In the genomic region with DNA sequence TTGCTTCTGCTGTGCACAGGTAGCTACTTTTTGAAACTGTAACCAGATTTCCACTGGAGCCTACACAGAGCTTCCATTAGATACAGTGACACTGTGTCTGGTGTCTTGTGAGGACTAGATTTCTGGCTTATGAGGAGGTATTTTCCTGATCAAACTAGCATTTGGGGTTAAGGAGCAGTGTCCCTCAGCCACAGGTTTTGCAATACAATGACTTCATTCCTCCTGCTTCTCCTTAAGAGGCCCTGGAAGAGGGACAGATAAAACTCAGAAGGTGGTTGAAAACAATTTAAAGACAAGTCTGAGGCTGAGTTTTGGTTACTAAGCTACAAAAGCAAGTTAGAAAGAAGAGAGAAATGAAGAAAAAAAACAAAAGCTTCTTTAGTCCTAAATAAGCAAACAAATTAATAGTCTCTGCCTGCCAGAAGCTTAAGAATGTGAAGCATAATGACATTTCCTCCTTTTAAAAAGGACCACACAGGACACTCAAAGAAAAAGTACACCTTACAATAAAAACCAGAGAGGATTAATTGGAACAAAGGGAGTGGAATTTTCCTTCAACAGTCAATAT, we compare ENCODE assay signal across 14 cellular contexts. TPM values are rescaled to one million over a fixed set of nuclear protein-coding genes. Genes with fewer than 3 reads are reported as not detected.
DNase-seq lines count a peak whose midpoint lies in the region; ATAC-seq, FAIRE-seq and TF ChIP-seq lines count a peak whose summit lies in the region.
"Had no signal": no experiment of that assay in that cellular context is flagged by ENCODE, and none has a peak within 500 bp of the region (broad histone marks: within the 10 kb centered on the region; RNA-seq: fewer than 3 reads in every experiment).

No MANE protein-coding gene starts in this region.

- H3K27ac ChIP-seq in right cardiac atrium (ENCODE audit: low read length) (peak overlapping the region; percentile 38), H1 (ENCODE audit: low read depth, low read length) (peak overlapping the region; percentile 53), mesendoderm (ENCODE audit: low read depth, low read length) (peak overlapping the region; percentile 31)
- H3K27ac ChIP-seq: ovary, SJCRH30 had no signal

- H3K79me1 ChIP-seq in H1 (ENCODE audit: low read depth, low read length) (no peaks in the 10 kb centered on the region), mesendoderm (ENCODE audit: low read length) (no peaks in the 10 kb centered on the region)

- no peak overlapping the region for H2AK5ac ChIP-seq in H1 (ENCODE audit: low read depth, low read length)
- H2AK5ac ChIP-seq in mesendoderm (ENCODE audit: low read length): no peak overlapping the region

- no peak overlapping the region for H2AFZ ChIP-seq in H1 (ENCODE audit: low read length)

- ATAC-seq in right cardiac atrium: peak in 1 of 2 donors; percentile 22
- ATAC-seq in left ventricle myocardium superior: no peak
- ATAC-seq in GM18873 (IDR thresholded peaks at IDR 0.05; ENCODE audit: low FRiP score, unreplicated experiment): no peak
- no peak for ATAC-seq in HG02885 (IDR thresholded peaks at IDR 0.05; ENCODE audit: poor library complexity, unreplicated experiment)
- ATAC-seq: activated CD8-positive, alpha-beta T cell treated with anti-CD3 and anti-CD28 coated beads, Interleukin-2, amount 10 ng/mL, durations not matched to agents 7 days and 5 days; heart right ventricle had no signal

- no peaks in the 10 kb centered on the region for H4K20me1 ChIP-seq in H1 (replicated peaks in 1 of 2; ENCODE audit: control insufficient read depth in 1 of 2, insufficient read depth in 2 of 2, low read length in 2 of 2)

- no peak overlapping the region for H3K23ac ChIP-seq in H1 (ENCODE audit: insufficient read length)
- no peak overlapping the region for H3K23ac ChIP-seq in mesendoderm (ENCODE audit: low read length)

- H3K4me3 ChIP-seq in right cardiac atrium (ENCODE audit: low read length) (no peak overlapping the region), H1 (ENCODE audit: extremely low read depth in 1 of 4, insufficient read depth in 2 of 4, low read depth in 3 of 4, low read length in 4 of 4) (peak overlapping the region in 1 of 4 experiments; percentile 16; a peak in 1 of 8 replicates), mesendoderm (ENCODE audit: low read length) (no peak overlapping the region)
- H3K4me3 ChIP-seq: heart right ventricle, ovary, SJCRH30 had no signal

- H3K4ac ChIP-seq in H1 (replicated peaks; ENCODE audit: insufficient read length, low read depth, low read length) (no peak overlapping the region), mesendoderm (ENCODE audit: low read depth, low read length) (peak overlapping the region; percentile 36)

- H2BK5ac ChIP-seq in H1 (ENCODE audit: low read depth, low read length): peak overlapping the region; percentile 0; the same call in 1 of the 2 replicates
- H2BK5ac ChIP-seq in mesendoderm (ENCODE audit: low read length): no peak overlapping the region

- H3K27me3 ChIP-seq in right cardiac atrium (ENCODE audit: control insufficient read depth, insufficient read depth): no peaks in the 10 kb centered on the region
- H3K27me3 ChIP-seq in H1 (replicated peaks in 1 of 4; ENCODE audit: control insufficient read depth in 3 of 4, extremely low read depth in 1 of 4, insufficient read depth in 3 of 4, low read length in 3 of 4): no peaks in the 10 kb centered on the region
- no peaks in the 10 kb centered on the region for H3K27me3 ChIP-seq in mesendoderm (ENCODE audit: insufficient read depth, low read length, poor library complexity)
- H3K27me3 ChIP-seq: heart right ventricle, ovary, SJCRH30 had no signal

- POLR2A ChIA-PET in H1 (lab: Charles Lee; ENCODE audit: partially characterized antibody): no interaction called here

- TF ChIP-seq CTCF in H1 (IDR thresholded peaks at IDR 0.05; ENCODE audit: control extremely low read depth in 1 of 3, insufficient read depth in 1 of 3, low read depth in 1 of 3, low read length in 3 of 3): no peak

- H3K56ac ChIP-seq in H1 (replicated peaks; ENCODE audit: insufficient read length, low read depth, low read length): no peak overlapping the region
- peak overlapping the region; percentile 54 for H3K56ac ChIP-seq in mesendoderm (ENCODE audit: low read length)

- H2BK20ac ChIP-seq in H1 (ENCODE audit: low read length): no peak overlapping the region

- no peak overlapping the region for H2BK15ac ChIP-seq in H1 (ENCODE audit: low read length)
- no peak overlapping the region for H2BK15ac ChIP-seq in mesendoderm (replicated peaks; ENCODE audit: low read depth)

- peak overlapping the region; percentile 22 for H4K91ac ChIP-seq in H1 (replicated peaks; ENCODE audit: insufficient read length, low read length)

- TF ChIP-seq POLR2A in H1 (IDR thresholded peaks at IDR 0.05; ENCODE audit: control extremely low read depth in 1 of 2, low read depth in 2 of 2, low read length in 2 of 2): no peak

- H2BK120ac ChIP-seq in H1 (replicated peaks; ENCODE audit: low read depth, low read length) (no peak overlapping the region), mesendoderm (ENCODE audit: low read depth, low read length) (no peak overlapping the region)

- no peak for TF ChIP-seq RAD21 in H1 (IDR thresholded peaks at IDR 0.05 in 1 of 2, conservative IDR thresholded peaks at IDR 0.05 in 1 of 2; ENCODE audit: low read depth in 2 of 2, low read length in 2 of 2)

- H3K4me2 ChIP-seq in H1 (ENCODE audit: insufficient read depth in 1 of 2, low read depth in 2 of 2, low read length in 2 of 2): peak overlapping the region; percentile 23 to 47
- no peak overlapping the region for H3K4me2 ChIP-seq in mesendoderm (ENCODE audit: low read length)

- H3K36me3 ChIP-seq in H1 (ENCODE audit: control insufficient read depth in 2 of 4, insufficient read depth in 4 of 4, low read length in 3 of 4) (peaks cover 0 to 17% (median 2%) of the 10 kb centered on the region in 4 experiments; a peak in 4 of 8 replicates), mesendoderm (ENCODE audit: control insufficient read depth, insufficient read depth, low read length) (no peaks in the 10 kb centered on the region)
- H3K36me3 ChIP-seq: ovary, SJCRH30 had no signal

- no peak overlapping the region for H2BK12ac ChIP-seq in H1 (ENCODE audit: low read depth, low read length)

- intact Hi-C loops in right cardiac atrium (cut with DNase I): loop anchor here in 1 of 4 donors (10.0 kb wide), 1 partner anchor 51 kb away; the partner anchor contains the start of gene PKP2
- intact Hi-C loops in left ventricle myocardium superior (cut with micrococcal nuclease): no loop called here

- H3K23me2 ChIP-seq in H1 (ENCODE audit: low read depth, low read length): no peaks in the 10 kb centered on the region

- H3K9ac ChIP-seq in H1 (replicated peaks in 1 of 4; ENCODE audit: extremely low read depth in 1 of 4, low read depth in 3 of 4, low read length in 3 of 4) (no peak overlapping the region), mesendoderm (ENCODE audit: low read length) (no peak overlapping the region)

- CTCF ChIA-PET in H1 (lab: Charles Lee; ENCODE audit: partially characterized antibody): interaction anchor here (1.0 to 2.7 kb wide), 6 partner anchors 9 to 178 kb away, joined by 3 to 10 read pairs (median 5); partner anchors contain the start of gene YARS2

- H4K8ac ChIP-seq in H1 (ENCODE audit: extremely low read depth, insufficient read depth, low read length) (no peak overlapping the region), mesendoderm (ENCODE audit: low read depth, low read length) (no peak overlapping the region)

- H3K9me3 ChIP-seq in right cardiac atrium (ENCODE audit: control insufficient read depth, low read length) (no peaks in the 10 kb centered on the region), H1 (ENCODE audit: insufficient read depth in 2 of 2, low read depth in 1 of 2, low read length in 1 of 2) (no peaks in the 10 kb centered on the region)
- H3K9me3 ChIP-seq: heart right ventricle, ovary, SJCRH30 had no signal

- DNase-seq in right cardiac atrium: no peak
- no peak for DNase-seq in left ventricle myocardium superior
- no peak for DNase-seq in H1 (ENCODE audit: low read depth in 1 of 2, low spot score in 2 of 2)
- peak; percentile 71 for DNase-seq in mesendoderm
- DNase-seq in GM19239 (ENCODE audit: insufficient read length, low spot score): no peak
- DNase-seq in SW480 (ENCODE audit: low spot score): no peak
- DNase-seq: activated CD8-positive, alpha-beta T cell treated with anti-CD3 and anti-CD28 coated beads, Interleukin-2, amount 10 ng/mL, durations not matched to agents 7 days and 5 days; Calu3; heart right ventricle; ovary; SJCRH30 had no signal

- peak overlapping the region; percentile 45 for H4K5ac ChIP-seq in H1 (ENCODE audit: insufficient read length, low read depth, low read length)
- no peak overlapping the region for H4K5ac ChIP-seq in mesendoderm (ENCODE audit: low read length)

- H3K79me2 ChIP-seq in H1 (ENCODE audit: control insufficient read depth in 1 of 2, insufficient read depth in 2 of 2, low read length in 2 of 2): no peaks in the 10 kb centered on the region
- no peaks in the 10 kb centered on the region for H3K79me2 ChIP-seq in mesendoderm (ENCODE audit: control insufficient read depth, insufficient read depth, low read length)

- H3K18ac ChIP-seq in H1 (ENCODE audit: extremely low read depth, low read length) (0 out of 2 replicates have a peak overlapping the region, but pooled peaks have one; percentile 11), mesendoderm (ENCODE audit: low read length) (peak overlapping the region; percentile 44)

- TF ChIP-seq EP300 in H1 (IDR thresholded peaks at IDR 0.05; ENCODE audit: borderline replicate concordance in 1 of 2, low read depth in 2 of 2, low read length in 2 of 2): no peak

- FAIRE-seq in H1 (lab: Jason Lieb, UNC): peak; percentile 90
- no peak for FAIRE-seq in GM19239 (lab: Jason Lieb, UNC)

- H3K14ac ChIP-seq in H1 (ENCODE audit: insufficient read length): no peak overlapping the region

- H3K4me1 ChIP-seq in right cardiac atrium (ENCODE audit: control insufficient read depth, insufficient read depth, low read length) (peaks cover 2% of the 10 kb centered on the region), H1 (replicated peaks in 1 of 4; ENCODE audit: control insufficient read depth in 3 of 4, insufficient read depth in 4 of 4, low read length in 3 of 4) (peaks cover 0 to 8% (median 5%) of the 10 kb centered on the region in 4 experiments; a peak in 6 of 7 replicates), mesendoderm (ENCODE audit: control insufficient read depth, low read depth, low read length) (peaks cover 2% of the 10 kb centered on the region)
- H3K4me1 ChIP-seq: SJCRH30 had no signal

RNA-seq across cellular contexts. Expression of gene PKP2, which starts 53.0 kb away (rescaled TPM):
- total RNA-seq in right cardiac atrium: 100 to 1,000 TPM; 147 to 374 (median 229) TPM
- polyA plus RNA-seq in right cardiac atrium: 84.6 TPM
- 423 TPM for total RNA-seq in left ventricle myocardium superior
- total RNA-seq in H1 (2021; fragmentation: NEBNext Ultra II Directional; extraction: Animal tissue kit (Norgen Biotek cat#: 25700)): 44.2 and 44.8 TPM in 2 replicates
- polyA plus RNA-seq in H1 (2011; rRNA removed): 9.6 and 13.0 TPM in 2 replicates
- 16.8 TPM for polyA plus RNA-seq in H1 (2011; cell fraction: cytosol; rRNA removed)
- 25.5 TPM for polyA plus RNA-seq in H1 (2011; cell fraction: nucleus; rRNA removed)
- 12.2 to 25.4 TPM (median 16.6 TPM) in 4 replicates for polyA plus RNA-seq in H1 (2012, experiment 1 of 2)
- 2.3 TPM for polyA plus RNA-seq in H1 (2012, experiment 2 of 2)
- polyA plus RNA-seq in H1 (2013, experiment 1 of 2): 27.4 TPM
- 27.2 TPM for polyA plus RNA-seq in H1 (2013, experiment 2 of 2)
- polyA minus RNA-seq in H1 (2011; rRNA and poly(A)+ RNA removed): 29.8 and 30.6 TPM in 2 replicates
- polyA minus RNA-seq in H1 (2011; cell fraction: cytosol; rRNA and poly(A)+ RNA removed): 20.7 TPM
- polyA minus RNA-seq in H1 (2011; cell fraction: nucleus; rRNA and poly(A)+ RNA removed): 55.5 TPM
- polyA plus RNA-seq in mesendoderm (2013, experiment 1 of 2): 25.5 TPM
- 26.6 TPM for polyA plus RNA-seq in mesendoderm (2013, experiment 2 of 2)
- total RNA-seq: activated CD8-positive, alpha-beta T cell treated with anti-CD3 and anti-CD28 coated beads, Interleukin-2, amount 10 ng/mL, durations not matched to agents 7 days and 5 days; activated T-helper 2 cell treated with anti-CD3 and anti-CD28 coated beads, Interferon-gamma antibody, Interleukin-2, Interleukin-4, amounts not matched to agents 10 μg/mL and 5 μg/mL and 100 μg/mL, durations not matched to agents 14 hours and 24 hours and 36 hours had no signal
